8 cellular contexts compared by ENCODE assay signal in genomic region chr2:222655748-222656543, GRCh38. TPM values are rescaled to one million over a fixed set of nuclear protein-coding genes. Genes with fewer than 3 reads are reported as not detected.
DNase-seq lines count a peak whose midpoint lies in the region; ATAC-seq, FAIRE-seq and TF ChIP-seq lines count a peak whose summit lies in the region.

TSS of gene FARSB (minus strand) at chr2:222656092. CDS start at chr2:222656073, 19 bp downstream.

- H3K27me3 ChIP-seq in H1 (replicated peaks in 1 of 4; ENCODE audit: control insufficient read depth in 3 of 4, extremely low read depth in 1 of 4, insufficient read depth in 3 of 4, low read length in 3 of 4) (no peaks in the 10 kb centered on the region), mesendoderm (ENCODE audit: insufficient read depth, low read length, poor library complexity) (no peaks in the 10 kb centered on the region)

- H4K20me1 ChIP-seq in H1 (replicated peaks in 1 of 2; ENCODE audit: control insufficient read depth in 1 of 2, insufficient read depth in 2 of 2, low read length in 2 of 2): peaks cover 0 to 5% of the 10 kb centered on the region in 2 experiments

- TF ChIP-seq POLR2A in H1 (IDR thresholded peaks at IDR 0.05; ENCODE audit: control extremely low read depth in 1 of 2, low read depth in 2 of 2, low read length in 2 of 2): peak; percentile 25 to 74

- no peak within 1 kb of the TSS; the same call in 1 of the 2 replicates for H4K8ac ChIP-seq in H1 (ENCODE audit: extremely low read depth, insufficient read depth, low read length)
- no peak within 1 kb of the TSS for H4K8ac ChIP-seq in mesendoderm (ENCODE audit: low read depth, low read length)

- peak; percentile 63 for FAIRE-seq in HTR-8/SVneo (lab: Jason Lieb, UNC)
- no peak for FAIRE-seq in H1 (lab: Jason Lieb, UNC)

- H3K4me1 ChIP-seq in H1 (replicated peaks in 1 of 4; ENCODE audit: control insufficient read depth in 3 of 4, insufficient read depth in 4 of 4, low read length in 3 of 4) (peaks cover 0 to 3% (median under 1%) of the 10 kb centered on the region in 4 experiments; a peak in 2 of 7 replicates), mesendoderm (ENCODE audit: control insufficient read depth, low read depth, low read length) (no peaks in the 10 kb centered on the region)

- H3K23me2 ChIP-seq in H1 (ENCODE audit: low read depth, low read length): peaks cover 4% of the 10 kb centered on the region

- no peaks in the 10 kb centered on the region for H3K9me3 ChIP-seq in H1 (ENCODE audit: insufficient read depth in 2 of 2, low read depth in 1 of 2, low read length in 1 of 2)

- H3K27ac ChIP-seq in H1 (ENCODE audit: low read depth, low read length) (peak within 1 kb of the TSS; percentile 98), mesendoderm (ENCODE audit: low read depth, low read length) (no peak within 1 kb of the TSS)

- peak within 1 kb of the TSS; percentile 89 for H4K5ac ChIP-seq in H1 (ENCODE audit: insufficient read length, low read depth, low read length)
- H4K5ac ChIP-seq in mesendoderm (ENCODE audit: low read length): peak within 1 kb of the TSS; percentile 40

- TF ChIP-seq EP300 in H1 (IDR thresholded peaks at IDR 0.05; ENCODE audit: borderline replicate concordance in 1 of 2, low read depth in 2 of 2, low read length in 2 of 2): no peak

- ATAC-seq in GM21367 (IDR thresholded peaks at IDR 0.05; ENCODE audit: unreplicated experiment): peak; percentile 88

- H2BK5ac ChIP-seq in H1 (ENCODE audit: low read depth, low read length) (peak within 1 kb of the TSS; percentile 91), mesendoderm (ENCODE audit: low read length) (peak within 1 kb of the TSS; percentile 17)

- H3K36me3 ChIP-seq in H1 (ENCODE audit: control insufficient read depth in 2 of 4, insufficient read depth in 4 of 4, low read length in 3 of 4): 0 out of 8 replicates have a peak, but pooled peaks cover 0 to 2% (median 0%) of the 10 kb centered on the region in 4 experiments
- no peaks in the 10 kb centered on the region for H3K36me3 ChIP-seq in mesendoderm (ENCODE audit: control insufficient read depth, insufficient read depth, low read length)

- H3K79me2 ChIP-seq in H1 (ENCODE audit: control insufficient read depth in 1 of 2, insufficient read depth in 2 of 2, low read length in 2 of 2): peaks cover 5 to 59% of the 10 kb centered on the region in 2 experiments
- peaks cover 30% of the 10 kb centered on the region for H3K79me2 ChIP-seq in mesendoderm (ENCODE audit: control insufficient read depth, insufficient read depth, low read length)

- H2BK15ac ChIP-seq in H1 (ENCODE audit: low read length): no peak within 1 kb of the TSS
- no peak within 1 kb of the TSS for H2BK15ac ChIP-seq in mesendoderm (replicated peaks; ENCODE audit: low read depth)

- POLR2A ChIA-PET in H1 (lab: Charles Lee; ENCODE audit: partially characterized antibody): interaction anchor here (1.0 to 2.4 kb wide), 3 partner anchors 14 to 16 kb away, joined by 3 to 7 read pairs (median 4); partner anchors contain the start of gene MOGAT1

- H3K79me1 ChIP-seq in H1 (ENCODE audit: low read depth, low read length) (peaks cover 2% of the 10 kb centered on the region; the same call in 1 of the 2 replicates), mesendoderm (ENCODE audit: low read length) (peaks cover 18% of the 10 kb centered on the region)

- peak within 1 kb of the TSS; percentile 91 for H3K18ac ChIP-seq in H1 (ENCODE audit: extremely low read depth, low read length)
- H3K18ac ChIP-seq in mesendoderm (ENCODE audit: low read length): no peak within 1 kb of the TSS

- H3K23ac ChIP-seq in H1 (ENCODE audit: insufficient read length) (no peak within 1 kb of the TSS), mesendoderm (ENCODE audit: low read length) (peak within 1 kb of the TSS; percentile 29)

- H2BK120ac ChIP-seq in H1 (replicated peaks; ENCODE audit: low read depth, low read length): peak within 1 kb of the TSS; percentile 84
- no peak within 1 kb of the TSS for H2BK120ac ChIP-seq in mesendoderm (ENCODE audit: low read depth, low read length)

- H2AFZ ChIP-seq in H1 (ENCODE audit: low read length): peak within 1 kb of the TSS; percentile 97

- CTCF ChIA-PET in H1 (lab: Charles Lee; ENCODE audit: partially characterized antibody): interaction anchor here (1.2 kb wide), 1 partner anchor 247 kb away, joined by 3 read pairs; no protein-coding TSS in a partner anchor

- 0 out of 2 replicates have a peak within 1 kb of the TSS, but pooled peaks have one; percentile 18 for H2AK5ac ChIP-seq in H1 (ENCODE audit: low read depth, low read length)
- peak within 1 kb of the TSS; percentile 94 for H2AK5ac ChIP-seq in mesendoderm (ENCODE audit: low read length)

- no peak for TF ChIP-seq RAD21 in H1 (IDR thresholded peaks at IDR 0.05 in 1 of 2, conservative IDR thresholded peaks at IDR 0.05 in 1 of 2; ENCODE audit: low read depth in 2 of 2, low read length in 2 of 2)

- peak within 1 kb of the TSS; percentile 40; the same call in 1 of the 2 replicates for H2BK12ac ChIP-seq in H1 (ENCODE audit: low read depth, low read length)

- H3K4me2 ChIP-seq in H1 (ENCODE audit: insufficient read depth in 1 of 2, low read depth in 2 of 2, low read length in 2 of 2) (peak within 1 kb of the TSS; percentile 83 to 90), mesendoderm (ENCODE audit: low read length) (peak within 1 kb of the TSS; percentile 76)

- H4K91ac ChIP-seq in H1 (replicated peaks; ENCODE audit: insufficient read length, low read length): peak within 1 kb of the TSS; percentile 46

- no peak for TF ChIP-seq CTCF in H1 (IDR thresholded peaks at IDR 0.05; ENCODE audit: control extremely low read depth in 1 of 3, insufficient read depth in 1 of 3, low read depth in 1 of 3, low read length in 3 of 3)

- H3K4me3 ChIP-seq in H1 (ENCODE audit: extremely low read depth in 1 of 4, insufficient read depth in 2 of 4, low read depth in 3 of 4, low read length in 4 of 4) (peak within 1 kb of the TSS; percentile 81 to 99 (median 94)), mesendoderm (ENCODE audit: low read length) (peak within 1 kb of the TSS; percentile 100)

- H3K14ac ChIP-seq in H1 (ENCODE audit: insufficient read length): no peak within 1 kb of the TSS

- DNase-seq in COLO829 (ENCODE audit: low spot score): peak; percentile 97
- DNase-seq in HTR-8/SVneo (ENCODE audit: insufficient read length, low spot score): peak; percentile 94
- peak; percentile 89 for DNase-seq in NOMO-1 treated with dmso at 0.1 percent for 144 hours (lab: John Stamatoyannopoulos, UW; ENCODE audit: unreplicated experiment)
- DNase-seq in activated CD8-positive, alpha-beta memory T cell treated with anti-CD3 and anti-CD28 coated beads for 48 hours (ENCODE audit: low read depth in 2 of 3, low spot score in 2 of 3): peak; percentile 72 to 80 (median 76)
- DNase-seq in H1 (ENCODE audit: low read depth in 1 of 2, low spot score in 2 of 2): peak; percentile 86 to 88
- peak; percentile 97 for DNase-seq in mesendoderm
- DNase-seq in stimulated activated CD8-positive, alpha-beta memory T cell treated with anti-CD3 and anti-CD28 coated beads, Interleukin-15, amount 100 ng/mL, for 1 hour (ENCODE audit: low read depth): peak; percentile 82

- peak within 1 kb of the TSS; percentile 27 for H3K4ac ChIP-seq in H1 (replicated peaks; ENCODE audit: insufficient read length, low read depth, low read length)
- peak within 1 kb of the TSS; percentile 58 for H3K4ac ChIP-seq in mesendoderm (ENCODE audit: low read depth, low read length)

- H2BK20ac ChIP-seq in H1 (ENCODE audit: low read length): no peak within 1 kb of the TSS

- 2% methylated on average over 50 of the region's 50 CpGs; no CpG with 5 or more reads in 1 of the 2 experiments for WGBS in H1 (ENCODE audit: extremely low coverage in 1 of 2, insufficient coverage in 1 of 2, insufficient read length in 1 of 2, insufficient replicate concordance in 2 of 2, low coverage in 1 of 2, low lambda C conversion rate in 2 of 2, missing lambda C conversion rate in 1 of 2), 2 experiments
- no CpG with 5 or more reads among the region's 50 CpGs for WGBS in mesendoderm (ENCODE audit: extremely low coverage, insufficient coverage, low lambda C conversion rate)

- H3K56ac ChIP-seq in H1 (replicated peaks; ENCODE audit: insufficient read length, low read depth, low read length): peak within 1 kb of the TSS; percentile 71
- H3K56ac ChIP-seq in mesendoderm (ENCODE audit: low read length): peak within 1 kb of the TSS; percentile 100

- H3K9ac ChIP-seq in H1 (replicated peaks in 1 of 4; ENCODE audit: extremely low read depth in 1 of 4, low read depth in 3 of 4, low read length in 3 of 4): peak within 1 kb of the TSS; percentile 80 to 99 (median 95)
- peak within 1 kb of the TSS; percentile 98 for H3K9ac ChIP-seq in mesendoderm (ENCODE audit: low read length)

RNA-seq across cellular contexts. Expression of gene FARSB, which starts in this region (rescaled TPM):
- total RNA-seq in H1 (2021; fragmentation: NEBNext Ultra II Directional; extraction: Animal tissue kit (Norgen Biotek cat#: 25700)): 36.1 and 37.9 TPM in 2 replicates
- 13.1 and 21.0 TPM in 2 replicates for polyA plus RNA-seq in H1 (2011; rRNA removed)
- polyA plus RNA-seq in H1 (2011; cell fraction: cytosol; rRNA removed): 24.8 TPM
- polyA plus RNA-seq in H1 (2011; cell fraction: nucleus; rRNA removed): 12.1 TPM
- 28.5 to 43.7 TPM (median 29.0 TPM) in 4 replicates for polyA plus RNA-seq in H1 (2012, experiment 1 of 2)
- polyA plus RNA-seq in H1 (2012, experiment 2 of 2): 5.3 TPM
- 40.4 TPM for polyA plus RNA-seq in H1 (2013, experiment 1 of 2)
- 41.2 TPM for polyA plus RNA-seq in H1 (2013, experiment 2 of 2)
- polyA minus RNA-seq in H1 (2011; rRNA and poly(A)+ RNA removed): 26.8 and 38.4 TPM in 2 replicates
- 13.0 TPM for polyA minus RNA-seq in H1 (2011; cell fraction: cytosol; rRNA and poly(A)+ RNA removed)
- polyA minus RNA-seq in H1 (2011; cell fraction: nucleus; rRNA and poly(A)+ RNA removed): 27.1 TPM
- 57.8 TPM for polyA plus RNA-seq in mesendoderm (2013, experiment 1 of 2)
- 58.3 TPM for polyA plus RNA-seq in mesendoderm (2013, experiment 2 of 2)
